In the genomic region with DNA sequence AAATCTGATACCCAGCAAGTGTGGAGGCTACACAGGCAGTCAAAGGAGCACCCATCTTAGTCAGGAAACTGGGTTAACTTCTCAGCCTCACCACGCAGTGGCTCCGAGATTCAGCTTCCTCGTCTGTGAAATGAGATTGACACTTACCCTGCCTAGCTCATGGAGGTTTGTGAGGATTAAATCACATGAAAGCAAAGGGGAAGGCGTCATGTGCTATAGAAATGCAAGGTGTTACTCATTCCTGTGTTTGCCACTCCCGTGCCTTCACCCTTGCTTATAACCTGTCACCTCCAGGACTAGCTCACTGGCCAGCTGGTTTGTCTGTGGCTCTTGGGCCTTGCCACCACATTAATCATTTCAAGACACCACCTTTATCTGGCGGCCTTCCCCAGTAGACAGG, we compare ENCODE assay signal across 12 cellular contexts.
DNase-seq lines count a peak whose midpoint lies in the region; ATAC-seq and TF ChIP-seq lines count a peak whose summit lies in the region.
"Had no signal": no experiment of that assay in that cellular context is flagged by ENCODE, and none has a peak within 500 bp of the region (broad histone marks: within the 10 kb centered on the region; RNA-seq: fewer than 3 reads in every experiment).

No MANE protein-coding gene starts in this region.

- 40 to 41% methylated on average over 6 of the region's 6 CpGs for WGBS in esophagus squamous epithelium, 2 donors

- no peaks in the 10 kb centered on the region for H3K9me3 ChIP-seq in Panc1 (ENCODE audit: control insufficient read depth, insufficient read depth, low read depth, low read length)
- H3K9me3 ChIP-seq in esophagus squamous epithelium = no peaks in the 10 kb centered on the region

- peaks cover 0 to 5% of the 10 kb centered on the region in 2 donors for H3K9me3 Mint-ChIP-seq in activated naive CD4-positive, alpha-beta T cell treated with anti-CD3 and anti-CD28 coated beads, Interleukin-2, amount 50 U/mL, for 72 hours
- H3K9me3 Mint-ChIP-seq in stimulated activated effector memory CD8-positive, alpha-beta T cell treated with anti-CD3 and anti-CD28 coated beads, Interleukin-12 subunit alpha, Interleukin-12 subunit beta, amount 100 ng/mL, for 72 hours = peaks cover 2% of the 10 kb centered on the region

- H3K36me3 ChIP-seq in Panc1 (ENCODE audit: control insufficient read depth, insufficient read depth, low read length) (no peaks in the 10 kb centered on the region), esophagus squamous epithelium (no peaks in the 10 kb centered on the region)

- peak overlapping the region; percentile 20; the same call in 1 of the 2 replicates for H3K27ac ChIP-seq in Panc1 (ENCODE audit: low read length)
- H3K27ac ChIP-seq in esophagus squamous epithelium = peak overlapping the region; percentile 78 to 93 (median 90)
- no peak overlapping the region for H3K27ac ChIP-seq in substantia nigra (ENCODE audit: low read depth, low read length, poor library complexity, severe bottlenecking)

- BruUV-seq in Panc1 (replicated peaks; lab: Mats Ljungman, UMichigan) = no TSS peak

- intact Hi-C loops in Panc1 (cut with micrococcal nuclease; ENCODE audit: unreplicated experiment) = no loop called here
- intact Hi-C loops in esophagus squamous epithelium (cut with DNase I) = no loop called here

- peaks cover 74% of the 10 kb centered on the region for H3K4me1 Mint-ChIP-seq in stimulated activated effector memory CD8-positive, alpha-beta T cell treated with anti-CD3 and anti-CD28 coated beads, Interleukin-12 subunit alpha, Interleukin-12 subunit beta, amount 100 ng/mL, for 72 hours

- in situ Hi-C loops in Panc1 (cut with HindIII; ENCODE audit: low pct_unique_long_range_greater_than_20kb, low sequenced_read_pairs) = no loop called here

- DNase-seq in activated naive CD4-positive, alpha-beta T cell treated with anti-CD3 and anti-CD28 coated beads, Interleukin-2, amount 50 U/mL, for 72 hours (ENCODE audit: low spot score in 2 of 2) = no peak
- no peak for DNase-seq in activated naive CD4-positive, alpha-beta T cell treated with Interleukin-2 at 50 U/mL for 16 hours
- no peak for DNase-seq in Panc1 (ENCODE audit: low read depth, low spot score)
- DNase-seq in esophagus squamous epithelium (lab: John Stamatoyannopoulos, UW) = no peak
- peak; percentile 18 to 73 for DNase-seq in stimulated activated effector memory CD8-positive, alpha-beta T cell treated with anti-CD3 and anti-CD28 coated beads, Interleukin-12 subunit alpha, Interleukin-12 subunit beta, amount 100 ng/mL, for 72 hours (ENCODE audit: low spot score in 2 of 2)
- DNase-seq in NCI-H2196 treated with DMSO at 0.1 percent for 48 hours (lab: John Stamatoyannopoulos, UW; ENCODE audit: unreplicated experiment) = no peak
- DNase-seq in DMS114 treated with DMSO at 0.1 percent for 48 hours (lab: John Stamatoyannopoulos, UW; ENCODE audit: unreplicated experiment) = no peak
- DNase-seq in substantia nigra (lab: John Stamatoyannopoulos, UW) = no peak
- DNase-seq: activated T-cell treated with anti-CD3 and anti-CD28 coated beads for 4 hours, NCI-H1105, NCI-H226 had no signal

- TF ChIP-seq CTCF in Panc1 (IDR thresholded peaks at IDR 0.05) = no peak
- TF ChIP-seq CTCF in esophagus squamous epithelium (IDR thresholded peaks at IDR 0.05) = no peak

- H3K27ac Mint-ChIP-seq in activated naive CD4-positive, alpha-beta T cell treated with anti-CD3 and anti-CD28 coated beads, Interleukin-2, amount 50 U/mL, for 72 hours = no peak overlapping the region
- peak overlapping the region; percentile 21 for H3K27ac Mint-ChIP-seq in stimulated activated effector memory CD8-positive, alpha-beta T cell treated with anti-CD3 and anti-CD28 coated beads, Interleukin-12 subunit alpha, Interleukin-12 subunit beta, amount 100 ng/mL, for 72 hours

- H3K27me3 ChIP-seq in Panc1 (ENCODE audit: control insufficient read depth, insufficient read depth, low read length) (no peaks in the 10 kb centered on the region), esophagus squamous epithelium (no peaks in the 10 kb centered on the region)

- H3K4me3 Mint-ChIP-seq in stimulated activated effector memory CD8-positive, alpha-beta T cell treated with anti-CD3 and anti-CD28 coated beads, Interleukin-12 subunit alpha, Interleukin-12 subunit beta, amount 100 ng/mL, for 72 hours = no peak overlapping the region

- peaks cover 5 to 13% of the 10 kb centered on the region in 2 donors for H3K36me3 Mint-ChIP-seq in activated naive CD4-positive, alpha-beta T cell treated with anti-CD3 and anti-CD28 coated beads, Interleukin-2, amount 50 U/mL, for 72 hours
- peaks cover 38% of the 10 kb centered on the region for H3K36me3 Mint-ChIP-seq in stimulated activated effector memory CD8-positive, alpha-beta T cell treated with anti-CD3 and anti-CD28 coated beads, Interleukin-12 subunit alpha, Interleukin-12 subunit beta, amount 100 ng/mL, for 72 hours

- peaks cover 58% of the 10 kb centered on the region for H3K4me1 ChIP-seq in Panc1 (ENCODE audit: control insufficient read depth, insufficient read depth, low read length)
- H3K4me1 ChIP-seq in esophagus squamous epithelium = peaks cover 21 to 92% (median 49%) of the 10 kb centered on the region in 3 donors

- CTCF ChIA-PET in Panc1 (lab: Charles Lee) = interaction anchor here (0.6 kb wide), 1 partner anchor 140 kb away, joined by 5 read pairs; no protein-coding TSS in a partner anchor

- H3K4me3 ChIP-seq in Panc1 (ENCODE audit: low read depth in 2 of 2, low read length in 2 of 2) (no peak overlapping the region), esophagus squamous epithelium (no peak overlapping the region)
- H3K4me3 ChIP-seq: coronary artery had no signal

- ATAC-seq in activated naive CD4-positive, alpha-beta T cell treated with anti-CD3 and anti-CD28 coated beads, Interleukin-2, amount 50 U/mL, for 72 hours = peak; percentile 49 to 73
- no peak for ATAC-seq in Panc1
- ATAC-seq in stimulated activated effector memory CD8-positive, alpha-beta T cell treated with anti-CD3 and anti-CD28 coated beads, Interleukin-12 subunit alpha, Interleukin-12 subunit beta, amount 100 ng/mL, for 72 hours = peak; percentile 85

- POLR2A ChIA-PET in Panc1 (lab: Charles Lee) = interaction anchor here (0.6 kb wide), 1 partner anchor 301 kb away, joined by 3 read pairs; no protein-coding TSS in a partner anchor

- no peak for TF ChIP-seq POLR2A in esophagus squamous epithelium (IDR thresholded peaks at IDR 0.05)

Comparison
In these comparisons a context has a peak if more than half of its experiments do, and no peak if none do; other contexts are left out.
1. DNase-seq: peak in stimulated activated effector memory CD8-positive, alpha-beta T cell treated with anti-CD3 and anti-CD28 coated beads, Interleukin-12 subunit alpha, Interleukin-12 subunit beta, amount 100 ng/mL, for 72 hours (2 of 2); none in activated naive CD4-positive, alpha-beta T cell treated with anti-CD3 and anti-CD28 coated beads, Interleukin-2, amount 50 U/mL, for 72 hours (0 of 2), activated naive CD4-positive, alpha-beta T cell treated with Interleukin-2 at 50 U/mL for 16 hours (single experiment), Panc1 (single experiment), esophagus squamous epithelium (single experiment), NCI-H2196 treated with DMSO at 0.1 percent for 48 hours (single experiment), DMS114 treated with DMSO at 0.1 percent for 48 hours (single experiment) and substantia nigra (0 of 49).